Comparison of ENCODE assay signal across 15 cellular contexts in the genomic region with DNA sequence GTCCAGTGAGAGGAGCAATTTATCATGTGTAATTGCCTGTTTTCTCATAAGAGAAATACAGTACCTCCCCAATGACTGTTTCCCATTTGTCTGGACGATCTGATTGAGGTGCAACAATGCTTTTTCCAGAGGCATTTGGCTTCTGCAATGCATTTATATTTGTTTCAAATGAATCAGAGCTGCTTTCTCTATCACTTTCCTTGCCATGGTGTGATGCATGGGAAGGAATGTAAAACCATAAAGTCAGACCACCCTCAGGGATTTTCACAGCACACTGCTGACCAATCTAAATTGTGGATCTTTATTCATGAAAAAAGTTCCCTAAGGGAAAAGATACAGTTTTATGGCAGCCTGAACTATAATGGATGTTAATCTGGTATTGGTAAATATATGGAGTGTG.
"Had no signal": no experiment of that assay in that cellular context is flagged by ENCODE, and none has a peak within 500 bp of the region (broad histone marks: within the 10 kb centered on the region; RNA-seq: fewer than 3 reads in every experiment).

No MANE protein-coding gene starts in this region.

- H3K27me3 ChIP-seq: heart left ventricle, thyroid gland had no signal

- H3K4me1 ChIP-seq: heart left ventricle, lower lobe of right lung, psoas muscle, thyroid gland had no signal

- H3K4me3 ChIP-seq: heart left ventricle, lower lobe of right lung, psoas muscle, thyroid gland had no signal

- H3K27ac ChIP-seq: heart left ventricle, lower lobe of right lung, psoas muscle, thyroid gland had no signal

- H3K4me1 Mint-ChIP-seq: activated CD4-positive, alpha-beta T cell treated with anti-CD3 and anti-CD28 coated beads, Interleukin-2, amount 10 ng/mL, durations not matched to agents 7 days and 5 days; stimulated activated effector memory CD8-positive, alpha-beta T cell treated with anti-CD3 and anti-CD28 coated beads, Interleukin-12 subunit alpha, Interleukin-12 subunit beta, amount 100 ng/mL, for 72 hours had no signal

- H3K4me3 Mint-ChIP-seq: activated CD4-positive, alpha-beta T cell treated with anti-CD3 and anti-CD28 coated beads, Interleukin-2, amount 10 ng/mL, durations not matched to agents 7 days and 5 days; activated naive CD8-positive, alpha-beta T cell; mesothelial cell of epicardium; stimulated activated effector memory CD8-positive, alpha-beta T cell treated with anti-CD3 and anti-CD28 coated beads, Interleukin-12 subunit alpha, Interleukin-12 subunit beta, amount 100 ng/mL, for 72 hours had no signal

- DNase-seq: activated CD4-positive, alpha-beta T cell treated with anti-CD3 and anti-CD28 coated beads, Interleukin-2, amount 10 ng/mL, durations not matched to agents 7 days and 5 days; activated CD4-positive, CD25-positive, alpha-beta regulatory T cell; activated CD8-positive, alpha-beta memory T cell treated with anti-CD3 and anti-CD28 coated beads, Interleukin-2, amount 50 U/mL, for 48 hours; activated gamma-delta T cell treated with Interleukin-2 at 50 U/mL for 16 hours; aorta; heart left ventricle; lower lobe of right lung; psoas muscle; stimulated activated CD4-positive, alpha-beta T cell treated with anti-CD3 and anti-CD28 coated beads, Interleukin-12 subunit alpha, Interleukin-12 subunit beta, amount 100 ng/mL, for 4 hours; stimulated activated CD4-positive, alpha-beta T cell treated with anti-CD3 and anti-CD28 coated beads, Interleukin-2, amount 100 ng/mL, for 24 hours; SW 1271; thyroid gland had no signal

- H3K27ac Mint-ChIP-seq: activated CD4-positive, alpha-beta T cell treated with anti-CD3 and anti-CD28 coated beads, Interleukin-2, amount 10 ng/mL, durations not matched to agents 7 days and 5 days; activated naive CD8-positive, alpha-beta T cell; mesothelial cell of epicardium; stimulated activated effector memory CD8-positive, alpha-beta T cell treated with anti-CD3 and anti-CD28 coated beads, Interleukin-12 subunit alpha, Interleukin-12 subunit beta, amount 100 ng/mL, for 72 hours had no signal

- H3K9me3 Mint-ChIP-seq: activated CD4-positive, alpha-beta T cell treated with anti-CD3 and anti-CD28 coated beads, Interleukin-2, amount 10 ng/mL, durations not matched to agents 7 days and 5 days; mesothelial cell of epicardium had no signal

- H3K36me3 Mint-ChIP-seq: activated naive CD8-positive, alpha-beta T cell; mesothelial cell of epicardium; stimulated activated effector memory CD8-positive, alpha-beta T cell treated with anti-CD3 and anti-CD28 coated beads, Interleukin-12 subunit alpha, Interleukin-12 subunit beta, amount 100 ng/mL, for 72 hours had no signal

- H3K9me3 ChIP-seq: heart left ventricle, lower lobe of right lung, psoas muscle, thyroid gland had no signal

- H3K27me3 Mint-ChIP-seq: activated CD4-positive, alpha-beta T cell treated with anti-CD3 and anti-CD28 coated beads, Interleukin-2, amount 10 ng/mL, durations not matched to agents 7 days and 5 days; activated naive CD8-positive, alpha-beta T cell had no signal

- H3K36me3 ChIP-seq: lower lobe of right lung, thyroid gland had no signal
